In genomic region chr9:104778802-104779201, GRCh38 we compare ENCODE assay signal across 31 cellular contexts.
"Had no signal": no experiment of that assay in that cellular context is flagged by ENCODE, and none has a peak within 500 bp of the region (broad histone marks: within the 10 kb centered on the region; RNA-seq: fewer than 3 reads in every experiment).

No MANE protein-coding gene starts in this region.

- H3K36me3 ChIP-seq: breast epithelium had no signal

- H3K9me3 Mint-ChIP-seq: activated CD4-positive, alpha-beta memory T cell treated with anti-CD3 and anti-CD28 coated beads, Interleukin-2, amount 10 ng/mL, durations not matched to agents 7 days and 5 days; activated naive CD4-positive, alpha-beta T cell treated with anti-CD3 and anti-CD28 coated beads, Interleukin-2, amount 50 U/mL, for 24 hours; activated naive CD8-positive, alpha-beta T cell treated with anti-CD3 and anti-CD28 coated beads, Interleukin-2, amount 10 ng/mL, durations not matched to agents 7 days and 5 days; IgD-negative memory B cell; T-helper 1 cell treated with Interleukin-12 subunit alpha and Interleukin-12 subunit beta and Interleukin-4 antibody, amounts not matched to agents 30 μg/mL and 1 μg/mL, for 36 hours; T-helper 2 cell treated with Interferon-gamma antibody and Interleukin-4, amounts not matched to agents 5 μg/mL and 100 μg/mL, for 36 hours had no signal

- H3K4me2 ChIP-seq: SK-N-SH had no signal

- ATAC-seq: activated CD4-positive, CD25-positive, alpha-beta regulatory T cell treated with anti-CD3 and anti-CD28 coated beads, Interleukin-2, amount 50 U/mL, for 24 hours; activated CD8-positive, alpha-beta memory T cell treated with anti-CD3 and anti-CD28 coated beads, Interleukin-2, amount 10 ng/mL, durations not matched to agents 7 days and 5 days; body of pancreas; Panc1 had no signal

- H3K9ac ChIP-seq: SK-N-SH had no signal

- H3K27me3 Mint-ChIP-seq: activated naive CD4-positive, alpha-beta T cell treated with anti-CD3 and anti-CD28 coated beads, Interleukin-2, amount 50 U/mL, for 24 hours; IgD-negative memory B cell had no signal

- H3K4me1 ChIP-seq: breast epithelium had no signal

- H3K27ac Mint-ChIP-seq: activated CD4-positive, alpha-beta memory T cell treated with anti-CD3 and anti-CD28 coated beads, Interleukin-2, amount 10 ng/mL, durations not matched to agents 7 days and 5 days; activated CD8-positive, alpha-beta memory T cell treated with anti-CD3 and anti-CD28 coated beads, Interleukin-2, amount 10 ng/mL, durations not matched to agents 7 days and 5 days; activated naive CD4-positive, alpha-beta T cell treated with anti-CD3 and anti-CD28 coated beads, Interleukin-2, amount 50 U/mL, for 24 hours; activated naive CD8-positive, alpha-beta T cell treated with anti-CD3 and anti-CD28 coated beads, Interleukin-2, amount 10 ng/mL, durations not matched to agents 7 days and 5 days; T-helper 1 cell treated with Interleukin-12 subunit alpha and Interleukin-12 subunit beta and Interleukin-4 antibody, amounts not matched to agents 30 μg/mL and 1 μg/mL, for 36 hours; T-helper 2 cell treated with Interferon-gamma antibody and Interleukin-4, amounts not matched to agents 5 μg/mL and 100 μg/mL, for 36 hours had no signal

- H3K27me3 ChIP-seq: body of pancreas, breast epithelium, SJSA1 had no signal

- H3K9me3 ChIP-seq: body of pancreas, breast epithelium, SJSA1, SK-N-SH had no signal

- H3K27ac ChIP-seq: body of pancreas, breast epithelium, SJSA1 had no signal

- H3K4me3 Mint-ChIP-seq: activated CD4-positive, alpha-beta memory T cell treated with anti-CD3 and anti-CD28 coated beads, Interleukin-2, amount 10 ng/mL, durations not matched to agents 7 days and 5 days; activated CD8-positive, alpha-beta memory T cell treated with anti-CD3 and anti-CD28 coated beads, Interleukin-2, amount 10 ng/mL, durations not matched to agents 7 days and 5 days; activated naive CD4-positive, alpha-beta T cell treated with anti-CD3 and anti-CD28 coated beads, Interleukin-2, amount 50 U/mL, for 24 hours; activated naive CD8-positive, alpha-beta T cell treated with anti-CD3 and anti-CD28 coated beads, Interleukin-2, amount 10 ng/mL, durations not matched to agents 7 days and 5 days; IgD-negative memory B cell; T-helper 1 cell treated with Interleukin-12 subunit alpha and Interleukin-12 subunit beta and Interleukin-4 antibody, amounts not matched to agents 30 μg/mL and 1 μg/mL, for 36 hours; T-helper 2 cell treated with Interferon-gamma antibody and Interleukin-4, amounts not matched to agents 5 μg/mL and 100 μg/mL, for 36 hours had no signal

- H3K4me3 ChIP-seq: body of pancreas, breast epithelium, SJSA1 had no signal

- DNase-seq: activated CD4-positive, alpha-beta memory T cell treated with anti-CD3 and anti-CD28 coated beads, Interleukin-2, amount 10 ng/mL, durations not matched to agents 7 days and 5 days; activated CD4-positive, alpha-beta T cell treated with anti-CD3 and anti-CD28 coated beads for 4 hours; activated CD8-positive, alpha-beta memory T cell treated with anti-CD3 and anti-CD28 coated beads for 24 hours; activated CD8-positive, alpha-beta memory T cell treated with anti-CD3 and anti-CD28 coated beads, Interleukin-2, amount 10 ng/mL, durations not matched to agents 7 days and 5 days; activated CD8-positive, alpha-beta memory T cell treated with anti-CD3 and anti-CD28 coated beads, Interleukin-2, amount 50 U/mL, for 48 hours; activated effector memory CD4-positive, alpha-beta T cell treated with anti-CD3 and anti-CD28 coated beads, Interleukin-2, amount 50 U/mL, for 16 hours; activated naive CD4-positive, alpha-beta T cell; activated naive CD8-positive, alpha-beta T cell treated with anti-CD3 and anti-CD28 coated beads, Interleukin-2, amount 10 ng/mL, durations not matched to agents 7 days and 5 days; activated T-cell treated with anti-CD3 and anti-CD28 coated beads, Interleukin-2, amount 50 U/mL, for 48 hours; body of pancreas; central memory CD4-positive, alpha-beta T cell; Karpas-422; KBM-7; NCI-H1417 treated with DMSO at 0.1 percent for 48 hours; NCI-H1694; NCI-H2029; NCI-H2107; NCI-H2171; NCI-H510A; NCI-H526; NCI-H748 treated with DMSO at 0.1 percent for 48 hours; SHP77 treated with DMSO at 0.1 percent for 48 hours; SK-N-SH had no signal

- H3K4me1 Mint-ChIP-seq: activated CD4-positive, alpha-beta memory T cell treated with anti-CD3 and anti-CD28 coated beads, Interleukin-2, amount 10 ng/mL, durations not matched to agents 7 days and 5 days; activated CD8-positive, alpha-beta memory T cell treated with anti-CD3 and anti-CD28 coated beads, Interleukin-2, amount 10 ng/mL, durations not matched to agents 7 days and 5 days; activated naive CD4-positive, alpha-beta T cell treated with anti-CD3 and anti-CD28 coated beads, Interleukin-2, amount 50 U/mL, for 24 hours; activated naive CD8-positive, alpha-beta T cell treated with anti-CD3 and anti-CD28 coated beads, Interleukin-2, amount 10 ng/mL, durations not matched to agents 7 days and 5 days had no signal

- H3K36me3 Mint-ChIP-seq: activated CD8-positive, alpha-beta memory T cell treated with anti-CD3 and anti-CD28 coated beads, Interleukin-2, amount 10 ng/mL, durations not matched to agents 7 days and 5 days; activated naive CD8-positive, alpha-beta T cell treated with anti-CD3 and anti-CD28 coated beads, Interleukin-2, amount 10 ng/mL, durations not matched to agents 7 days and 5 days had no signal
